Comparison of ENCODE assay signal across 22 cellular contexts in genomic region chr11:72600557-72600956, GRCh38.
DNase-seq lines count a peak whose midpoint lies in the region; ATAC-seq, FAIRE-seq and TF ChIP-seq lines count a peak whose summit lies in the region.
"Had no signal": no experiment of that assay in that cellular context is flagged by ENCODE, and none has a peak within 500 bp of the region (broad histone marks: within the 10 kb centered on the region; RNA-seq: fewer than 3 reads in every experiment).

No MANE protein-coding gene starts in this region.

- H3K9me3 ChIP-seq in Panc1 (ENCODE audit: control insufficient read depth, insufficient read depth, low read depth, low read length) (no peaks in the 10 kb centered on the region), mesenchymal stem cell (ENCODE audit: control insufficient read depth, low read length) (no peaks in the 10 kb centered on the region), small intestine (ENCODE audit: control insufficient read depth, low read depth) (no peaks in the 10 kb centered on the region), Karpas-422 (ENCODE audit: low read length) (no peaks in the 10 kb centered on the region)
- H3K9me3 ChIP-seq: BLaER1 treated with 17β-estradiol and CSF1 and Interleukin-3, amounts not matched to agents 10 nM and 100 nM; SJSA1 had no signal

- peaks cover 12% of the 10 kb centered on the region; the same call in 1 of the 2 replicates for H4K20me1 ChIP-seq in Karpas-422 (ENCODE audit: insufficient read depth, low read depth, low read length)

- no peaks in the 10 kb centered on the region for H3K79me1 ChIP-seq in mesenchymal stem cell (replicated peaks; ENCODE audit: low read length, poor library complexity, severe bottlenecking)

- H3K79me2 ChIP-seq in Karpas-422 (ENCODE audit: low read length), result no peaks in the 10 kb centered on the region

- FAIRE-seq in small intestine (lab: Jason Lieb, UNC), result no peak
- FAIRE-seq: A204.1, G401.6, HepG2 had no signal

- H2AK5ac ChIP-seq in mesenchymal stem cell (ENCODE audit: low read length, severe bottlenecking), result no peak overlapping the region

- no peaks in the 10 kb centered on the region for H3K9me2 ChIP-seq in Karpas-422 (replicated peaks; ENCODE audit: insufficient read depth, low read length)

- H3K23ac ChIP-seq in mesenchymal stem cell (ENCODE audit: low read length in 2 of 2), result no peak overlapping the region

- in situ Hi-C loops in Panc1 (cut with HindIII; ENCODE audit: low pct_unique_long_range_greater_than_20kb, low sequenced_read_pairs), result no loop called here

- H3K14ac ChIP-seq in mesenchymal stem cell (ENCODE audit: low read length in 2 of 2), result no peak overlapping the region

- DNase-seq in H7 (peak; percentile 78), Panc1 (ENCODE audit: low read depth, low spot score) (no peak), mesenchymal stem cell (no peak), small intestine (peak; percentile 40), Karpas-422 (no peak), NCI-H1436 (lab: John Stamatoyannopoulos, UW) (no peak)
- DNase-seq: CD4-positive, alpha-beta memory T cell; COR-L47; MV-4-11; NCI-H1694; NCI-H2081; NCI-H2171; NCI-H226; NCI-H510A; OCI-M1 had no signal

- H3K36me3 ChIP-seq in H7 (replicated peaks; ENCODE audit: control insufficient read depth, insufficient read depth, low read length), result no peaks in the 10 kb centered on the region
- no peaks in the 10 kb centered on the region for H3K36me3 ChIP-seq in Panc1 (ENCODE audit: control insufficient read depth, insufficient read depth, low read length)
- H3K36me3 ChIP-seq in mesenchymal stem cell (ENCODE audit: control insufficient read depth in 1 of 2, insufficient read depth in 2 of 2, low read depth in 1 of 2, low read length in 2 of 2), result no peaks in the 10 kb centered on the region
- no peaks in the 10 kb centered on the region for H3K36me3 ChIP-seq in small intestine (ENCODE audit: control insufficient read depth in 2 of 2, insufficient read depth in 2 of 2, low read length in 2 of 2)
- H3K36me3 ChIP-seq in Karpas-422 (ENCODE audit: insufficient read depth, low read length), result no peaks in the 10 kb centered on the region
- H3K36me3 ChIP-seq: BLaER1 treated with 17β-estradiol and CSF1 and Interleukin-3, amounts not matched to agents 10 nM and 100 nM; SJSA1 had no signal

- H4K8ac ChIP-seq in mesenchymal stem cell (ENCODE audit: low read length), result no peak overlapping the region

- H3K27ac ChIP-seq in Panc1 (ENCODE audit: low read length) (no peak overlapping the region), mesenchymal stem cell (ENCODE audit: low read length, poor library complexity, severe bottlenecking) (no peak overlapping the region), small intestine (ENCODE audit: low read depth in 1 of 2, low read length in 1 of 2) (no peak overlapping the region), Karpas-422 (ENCODE audit: low read length) (no peak overlapping the region)
- H3K27ac ChIP-seq: BLaER1 treated with 17β-estradiol and CSF1 and Interleukin-3, amounts not matched to agents 10 nM and 100 nM; SJSA1 had no signal

- CTCF ChIA-PET in Panc1 (lab: Charles Lee), result interaction anchor here (1.3 to 2.6 kb wide), 2 partner anchors 37 to 84 kb away, joined by 5 to 29 read pairs; no protein-coding TSS in a partner anchor

- peak overlapping the region; percentile 6 for H2BK15ac ChIP-seq in mesenchymal stem cell (ENCODE audit: low read depth, poor library complexity, severe bottlenecking)

- WGBS in mesenchymal stem cell, result 87% methylated on average over 9 of the region's 9 CpGs
- 28 to 62% (median 44%) methylated on average over 9 of the region's 9 CpGs for WGBS in small intestine, 3 donors

- no peak overlapping the region for H3K18ac ChIP-seq in mesenchymal stem cell (ENCODE audit: low read depth in 1 of 2, low read length in 2 of 2)

- BruUV-seq in Panc1 (replicated peaks; lab: Mats Ljungman, UMichigan), result no TSS peak

- POLR2A ChIA-PET in Panc1 (lab: Charles Lee), result no interaction called here

- intact Hi-C loops in Panc1 (cut with micrococcal nuclease; ENCODE audit: unreplicated experiment), result no loop called here

- no peak for TF ChIP-seq CTCF in Panc1 (IDR thresholded peaks at IDR 0.05)

- H3K4me1 ChIP-seq in Panc1 (ENCODE audit: control insufficient read depth, insufficient read depth, low read length) (no peaks in the 10 kb centered on the region), mesenchymal stem cell (ENCODE audit: control insufficient read depth, insufficient read depth, low read depth, low read length) (no peaks in the 10 kb centered on the region), small intestine (ENCODE audit: control insufficient read depth in 2 of 2, insufficient read depth in 1 of 2, low read depth in 1 of 2, low read length in 1 of 2) (no peaks in the 10 kb centered on the region), Karpas-422 (ENCODE audit: low read length) (no peaks in the 10 kb centered on the region)
- H3K4me1 ChIP-seq: SJSA1 had no signal

- H3K4ac ChIP-seq in mesenchymal stem cell (ENCODE audit: low read depth in 1 of 2, low read length in 2 of 2), result no peak overlapping the region

- no peak overlapping the region for H3K9ac ChIP-seq in mesenchymal stem cell (ENCODE audit: low read length)
- no peak overlapping the region for H3K9ac ChIP-seq in Karpas-422 (ENCODE audit: low read length)
- H3K9ac ChIP-seq: BLaER1 treated with 17β-estradiol and CSF1 and Interleukin-3, amounts not matched to agents 10 nM and 100 nM had no signal

- no peak overlapping the region for H2BK5ac ChIP-seq in mesenchymal stem cell (ENCODE audit: low read depth, low read length, poor library complexity, severe bottlenecking)

- no peak overlapping the region for H4K91ac ChIP-seq in mesenchymal stem cell (ENCODE audit: low read length)

- no peaks in the 10 kb centered on the region; the same call in 1 of the 2 replicates for H3K27me3 ChIP-seq in H7 (ENCODE audit: control insufficient read depth, insufficient read depth, low read length)
- H3K27me3 ChIP-seq in Panc1 (ENCODE audit: control insufficient read depth, insufficient read depth, low read length), result no peaks in the 10 kb centered on the region
- H3K27me3 ChIP-seq in mesenchymal stem cell (ENCODE audit: control insufficient read depth in 1 of 2, insufficient read depth in 1 of 2, low read length in 2 of 2), result peaks cover 82 to 92% of the 10 kb centered on the region in 2 experiments
- H3K27me3 ChIP-seq in small intestine (ENCODE audit: control insufficient read depth in 2 of 2, insufficient read depth in 2 of 2, low read length in 2 of 2), result no peaks in the 10 kb centered on the region
- no peaks in the 10 kb centered on the region for H3K27me3 ChIP-seq in Karpas-422 (ENCODE audit: low read length)
- H3K27me3 ChIP-seq: BLaER1 treated with 17β-estradiol and CSF1 and Interleukin-3, amounts not matched to agents 10 nM and 100 nM; SJSA1 had no signal

- peak; percentile 27 for ATAC-seq in Panc1
- no peak for ATAC-seq in HG02840 (IDR thresholded peaks at IDR 0.05; ENCODE audit: low FRiP score, unreplicated experiment)
- ATAC-seq: Right ventricle myocardium inferior had no signal

- H2AFZ ChIP-seq in mesenchymal stem cell (ENCODE audit: low read depth, low read length) (no peak overlapping the region), Karpas-422 (ENCODE audit: low read length) (no peak overlapping the region)

- no peak overlapping the region for H2BK120ac ChIP-seq in mesenchymal stem cell (ENCODE audit: low read depth, low read length)

- H2BK12ac ChIP-seq in mesenchymal stem cell (ENCODE audit: low read length in 2 of 2), result no peak overlapping the region

- H3K4me3 ChIP-seq in H7 (ENCODE audit: insufficient read depth, low read depth, low read length) (no peak overlapping the region), Panc1 (ENCODE audit: low read depth in 2 of 2, low read length in 2 of 2) (no peak overlapping the region), mesenchymal stem cell (ENCODE audit: insufficient read depth in 1 of 2, low read depth in 1 of 2, low read length in 2 of 2) (no peak overlapping the region), small intestine (ENCODE audit: low read depth in 1 of 2, low read length in 2 of 2) (no peak overlapping the region), Karpas-422 (ENCODE audit: low read length) (no peak overlapping the region)
- H3K4me3 ChIP-seq: BLaER1 treated with 17β-estradiol and CSF1 and Interleukin-3, amounts not matched to agents 10 nM and 100 nM; SJSA1 had no signal

- H3K4me2 ChIP-seq in mesenchymal stem cell (ENCODE audit: low read length, poor library complexity, severe bottlenecking) (no peak overlapping the region), Karpas-422 (ENCODE audit: low read depth, low read length, poor library complexity, severe bottlenecking) (no peak overlapping the region)

Comparison
In these comparisons a context has a peak if more than half of its experiments do, and no peak if none do; other contexts are left out.
1. DNase-seq: peak in H7 (single experiment) and small intestine (single experiment); none in Panc1 (single experiment), mesenchymal stem cell (single experiment), Karpas-422 (single experiment) and NCI-H1436 (single experiment).